In genomic region chr22:44057411-44057987, GRCh38 we compare ENCODE assay signal across 14 cellular contexts. TPM values are rescaled to one million over a fixed set of nuclear protein-coding genes. Genes with fewer than 3 reads are reported as not detected.
DNase-seq lines count a peak whose midpoint lies in the region; ATAC-seq and TF ChIP-seq lines count a peak whose summit lies in the region.
"Had no signal": no experiment of that assay in that cellular context is flagged by ENCODE, and none has a peak within 500 bp of the region (broad histone marks: within the 10 kb centered on the region; RNA-seq: fewer than 3 reads in every experiment).

No MANE protein-coding gene starts in this region.

- H3K36me3 ChIP-seq in left ventricle myocardium inferior (no peaks in the 10 kb centered on the region), aorta (ENCODE audit: control insufficient read depth in 1 of 2, insufficient read depth in 2 of 2, low read length in 1 of 2) (no peaks in the 10 kb centered on the region)
- H3K36me3 ChIP-seq: left lung had no signal

- H3K9me3 ChIP-seq in left ventricle myocardium inferior (replicated peaks) (peaks cover 9% of the 10 kb centered on the region), aorta (ENCODE audit: control insufficient read depth, low read length) (no peaks in the 10 kb centered on the region)

- 33 to 34% methylated on average over 10 of the region's 10 CpGs for WGBS in aorta, 2 donors

- H3K27ac ChIP-seq in left ventricle myocardium inferior (replicated peaks) (peak overlapping the region; percentile 92), aorta (ENCODE audit: low read depth in 1 of 2, low read length in 2 of 2) (no peak overlapping the region)

- DNase-seq in cardiac fibroblast (ENCODE audit: low read depth in 2 of 2) (peak; percentile 29 to 55), left ventricle myocardium inferior (peak; percentile 85), putamen (ENCODE audit: low spot score) (peak; percentile 29), aorta (no peak), NCI-H748 treated with DMSO at 0.1 percent for 48 hours (lab: John Stamatoyannopoulos, UW) (no peak), NCI-H524 treated with DMSO at 0.1 percent for 48 hours (lab: John Stamatoyannopoulos, UW) (no peak)
- DNase-seq: activated CD4-positive, CD25-positive, alpha-beta regulatory T cell; activated naive CD4-positive, alpha-beta T cell treated with anti-CD3 and anti-CD28 coated beads, Interleukin-2, amount 50 U/mL, for 16 hours; central memory CD4-positive, alpha-beta T cell; COR-L47; NCI-H1048 had no signal

- peak; percentile 73 for ATAC-seq in aorta (ENCODE audit: low FRiP score)
- no peak for ATAC-seq in GM21423 (IDR thresholded peaks at IDR 0.05; ENCODE audit: unreplicated experiment)
- ATAC-seq: HepG2, left lung had no signal

- no peaks in the 10 kb centered on the region for H3K27me3 ChIP-seq in left ventricle myocardium inferior (ENCODE audit: low read depth)
- H3K27me3 ChIP-seq in aorta (ENCODE audit: control insufficient read depth in 1 of 2, insufficient read depth in 2 of 2, low read length in 1 of 2), result no peaks in the 10 kb centered on the region
- H3K27me3 ChIP-seq: left lung had no signal

- peaks cover 66% of the 10 kb centered on the region for H3K4me1 ChIP-seq in left ventricle myocardium inferior
- no peaks in the 10 kb centered on the region for H3K4me1 ChIP-seq in aorta (ENCODE audit: control insufficient read depth in 1 of 2, insufficient read depth in 2 of 2, low read length in 2 of 2)

- H3K4me3 ChIP-seq in cardiac fibroblast (replicated peaks in 1 of 2; ENCODE audit: low read depth in 2 of 2, low read length in 2 of 2) (no peak overlapping the region), left ventricle myocardium inferior (peak overlapping the region; percentile 36), aorta (ENCODE audit: low read length in 2 of 2) (no peak overlapping the region)
- H3K4me3 ChIP-seq: left lung had no signal

- intact Hi-C loops in left ventricle myocardium inferior (cut with micrococcal nuclease) (no loop called here), aorta (cut with DNase I) (no loop called here)

- TF ChIP-seq CTCF in cardiac fibroblast (IDR thresholded peaks at IDR 0.05; ENCODE audit: low read depth, low read length), result no peak
- TF ChIP-seq CTCF in left ventricle myocardium inferior (IDR thresholded peaks at IDR 0.05; ENCODE audit: borderline replicate concordance), result no peak

RNA-seq across cellular contexts. Expression of gene PARVB, which starts 33.4 kb away (rescaled TPM):
- total RNA-seq in left ventricle myocardium inferior (155 TPM), aorta (10 to 100 TPM; 28.3 to 34.6 TPM)
- 10 to 100 TPM in 1 of 2 donors, 1 to 10 TPM in 1; 7.9 to 12.1 TPM for polyA plus RNA-seq in aorta

Comparison
In these comparisons a context has a peak if more than half of its experiments do, and no peak if none do; other contexts are left out.
1. DNase-seq: peak in cardiac fibroblast (2 of 2), left ventricle myocardium inferior (single experiment) and putamen (single experiment); none in aorta (0 of 2), NCI-H748 treated with DMSO at 0.1 percent for 48 hours (single experiment) and NCI-H524 treated with DMSO at 0.1 percent for 48 hours (single experiment).